1 cellular context compared by ENCODE assay signal in genomic region chr22:50293441-50294318, GRCh38.
TF ChIP-seq lines count a peak whose summit lies in the region.

No MANE protein-coding gene starts in this region.

TF ChIP-seq in IMR-90, 13 proteins besides CTCF, POLR2A, EP300 and RAD21 (continued from another document):
- TF ChIP-seq USF2 (IDR thresholded peaks at IDR 0.05; ENCODE audit: low read depth, low read length) (no peak), RCOR1 (IDR thresholded peaks at IDR 0.05; ENCODE audit: insufficient replicate concordance, low read length) (no peak)
TF ChIP-seq in IMR-90: peak in this region for 2.
